ENCODE assay signal across 17 cellular contexts in genomic region chr11:129590753-129591475, GRCh38.
DNase-seq lines count a peak whose midpoint lies in the region; ATAC-seq and TF ChIP-seq lines count a peak whose summit lies in the region.
"Had no signal": no experiment of that assay in that cellular context is flagged by ENCODE, and none has a peak within 500 bp of the region (broad histone marks: within the 10 kb centered on the region; RNA-seq: fewer than 3 reads in every experiment).

No MANE protein-coding gene starts in this region.

- peaks cover 4% of the 10 kb centered on the region; the same call in 1 of the 2 replicates for H3K9me3 Mint-ChIP-seq in WTC11
- no peaks in the 10 kb centered on the region for H3K9me3 Mint-ChIP-seq in activated naive CD8-positive, alpha-beta T cell treated with anti-CD3 and anti-CD28 coated beads, Interleukin-2, amount 50 U/mL, for 24 hours
- H3K9me3 Mint-ChIP-seq: CD4-positive, alpha-beta T cell had no signal

- 50 to 64% methylated on average over 9 of the region's 9 CpGs for WGBS in esophagus, 2 donors
- WGBS in SK-N-SH (ENCODE audit: low lambda C conversion rate): 46% methylated on average over 9 of the region's 9 CpGs

- peaks cover 14% of the 10 kb centered on the region for H3K4me1 Mint-ChIP-seq in WTC11
- H3K4me1 Mint-ChIP-seq in activated naive CD8-positive, alpha-beta T cell treated with anti-CD3 and anti-CD28 coated beads, Interleukin-2, amount 50 U/mL, for 24 hours: no peaks in the 10 kb centered on the region
- H3K4me1 Mint-ChIP-seq: B cell had no signal

- H3K4me1 ChIP-seq in esophagus (ENCODE audit: control insufficient read depth in 2 of 2, insufficient read depth in 2 of 2, low read length in 1 of 2): peaks cover 3 to 8% of the 10 kb centered on the region in 2 donors
- H3K4me1 ChIP-seq in iPS-15b (ENCODE audit: control insufficient read depth, insufficient read depth, low read length): peaks cover 8% of the 10 kb centered on the region
- H3K4me1 ChIP-seq in SK-N-SH (ENCODE audit: control insufficient read depth in 1 of 2, insufficient read depth in 2 of 2, low read depth in 1 of 2, low read length in 1 of 2): peaks cover 0 to 12% of the 10 kb centered on the region in 2 experiments; a peak in 1 of 4 replicates

- H3K27ac Mint-ChIP-seq in WTC11: no peak overlapping the region
- H3K27ac Mint-ChIP-seq in activated naive CD8-positive, alpha-beta T cell treated with anti-CD3 and anti-CD28 coated beads, Interleukin-2, amount 50 U/mL, for 24 hours: no peak overlapping the region
- H3K27ac Mint-ChIP-seq: B cell; CD4-positive, alpha-beta T cell had no signal

- H2AFZ ChIP-seq in SK-N-SH (ENCODE audit: low read depth): no peak overlapping the region
- H2AFZ ChIP-seq: GM23248 had no signal

- no peaks in the 10 kb centered on the region for H3K9me2 ChIP-seq in SK-N-SH

- H3K9me3 ChIP-seq in esophagus (ENCODE audit: control insufficient read depth in 2 of 2, insufficient read depth in 1 of 2, low read depth in 1 of 2, low read length in 1 of 2) (no peaks in the 10 kb centered on the region), iPS-15b (ENCODE audit: control insufficient read depth, insufficient read depth, low read length) (no peaks in the 10 kb centered on the region), SK-N-SH (no peaks in the 10 kb centered on the region)

- H3K36me3 ChIP-seq in esophagus (ENCODE audit: control insufficient read depth in 2 of 2, insufficient read depth in 2 of 2, low read length in 1 of 2): no peaks in the 10 kb centered on the region
- H3K36me3 ChIP-seq in iPS-15b (ENCODE audit: control insufficient read depth, insufficient read depth, low read length): no peaks in the 10 kb centered on the region
- H3K36me3 ChIP-seq in SK-N-SH (replicated peaks in 1 of 2; ENCODE audit: control insufficient read depth in 1 of 2, insufficient read depth in 2 of 2, low read length in 1 of 2): no peaks in the 10 kb centered on the region

- TF ChIP-seq RAD21 in SK-N-SH (IDR thresholded peaks at IDR 0.05; ENCODE audit: low read length): no peak

- no peaks in the 10 kb centered on the region for H3F3A ChIP-seq in SK-N-SH (replicated peaks; ENCODE audit: insufficient read depth)

- H3K4me2 ChIP-seq in SK-N-SH: no peak overlapping the region

- TF ChIP-seq CTCF in WTC11 (IDR thresholded peaks at IDR 0.05) (no peak), SK-N-SH (IDR thresholded peaks at IDR 0.05) (no peak)

- ATAC-seq in WTC11: no peak
- ATAC-seq in activated naive CD8-positive, alpha-beta T cell treated with anti-CD3 and anti-CD28 coated beads, Interleukin-2, amount 50 U/mL, for 24 hours: no peak
- ATAC-seq: GM12878 had no signal

- no peak for TF ChIP-seq EP300 in SK-N-SH (IDR thresholded peaks at IDR 0.05; ENCODE audit: borderline replicate concordance in 1 of 2, low read depth in 1 of 2, low read length in 1 of 2)

- CTCF ChIA-PET in WTC11 (lab: Charles Lee) (interaction anchor here (0.8 kb wide), 1 partner anchor 105 kb away, joined by 3 read pairs; no protein-coding TSS in a partner anchor), SK-N-SH (lab: Yijun Ruan, JAX) (no interaction called here)

- H3K79me2 ChIP-seq in SK-N-SH (ENCODE audit: insufficient read depth): no peaks in the 10 kb centered on the region

- H3K27me3 ChIP-seq in esophagus (ENCODE audit: control insufficient read depth in 1 of 2, insufficient read depth in 2 of 2, low read length in 2 of 2) (no peaks in the 10 kb centered on the region), iPS-15b (ENCODE audit: control insufficient read depth, insufficient read depth, low read length) (no peaks in the 10 kb centered on the region), SK-N-SH (ENCODE audit: insufficient read depth) (no peaks in the 10 kb centered on the region; the same call in 1 of the 2 replicates)

- H4K20me1 ChIP-seq in SK-N-SH (ENCODE audit: insufficient read depth): no peaks in the 10 kb centered on the region

- no peak overlapping the region for H3K4me3 Mint-ChIP-seq in WTC11
- no peak overlapping the region for H3K4me3 Mint-ChIP-seq in activated naive CD8-positive, alpha-beta T cell treated with anti-CD3 and anti-CD28 coated beads, Interleukin-2, amount 50 U/mL, for 24 hours
- H3K4me3 Mint-ChIP-seq: B cell; CD4-positive, alpha-beta T cell had no signal

- H3K9ac ChIP-seq in iPS-15b (ENCODE audit: low read depth, low read length) (no peak overlapping the region), SK-N-SH (no peak overlapping the region)
- H3K9ac ChIP-seq: GM23248 had no signal

- H3K27ac ChIP-seq in esophagus (ENCODE audit: low read depth in 2 of 2, low read length in 1 of 2): peak overlapping the region; percentile 81 to 90
- H3K27ac ChIP-seq in SK-N-SH (ENCODE audit: low read depth in 2 of 2, low read length in 1 of 2): no peak overlapping the region
- H3K27ac ChIP-seq: GM23248 had no signal

- no peaks in the 10 kb centered on the region for H3K36me3 Mint-ChIP-seq in WTC11
- no peaks in the 10 kb centered on the region for H3K36me3 Mint-ChIP-seq in activated naive CD8-positive, alpha-beta T cell treated with anti-CD3 and anti-CD28 coated beads, Interleukin-2, amount 50 U/mL, for 24 hours (ENCODE audit: low read depth)

- peaks cover 4% of the 10 kb centered on the region; the same call in 1 of the 2 replicates for H3K27me3 Mint-ChIP-seq in WTC11 (ENCODE audit: low read depth)
- H3K27me3 Mint-ChIP-seq in activated naive CD8-positive, alpha-beta T cell treated with anti-CD3 and anti-CD28 coated beads, Interleukin-2, amount 50 U/mL, for 24 hours: peaks cover 4% of the 10 kb centered on the region

- POLR2A ChIA-PET in WTC11 (lab: Charles Lee) (no interaction called here), SK-N-SH (lab: Yijun Ruan, JAX) (no interaction called here)

- peak overlapping the region in 1 of 2 donors; percentile 24 for H3K4me3 ChIP-seq in esophagus (ENCODE audit: low read depth in 1 of 2, low read length in 2 of 2)
- H3K4me3 ChIP-seq in iPS-15b (ENCODE audit: low read depth, low read length): peak overlapping the region; percentile 1
- no peak overlapping the region for H3K4me3 ChIP-seq in SK-N-SH (ENCODE audit: low read depth in 2 of 2, low read length in 1 of 2)
- H3K4me3 ChIP-seq: GM12878, GM23248 had no signal

- DNase-seq in ELF-1 (ENCODE audit: low read depth, low spot score) (peak; percentile 50), WTC11 (ENCODE audit: low spot score) (no peak), SKM-1 treated with dmso at 0.1 percent for 144 hours (lab: John Stamatoyannopoulos, UW; ENCODE audit: unreplicated experiment) (no peak), SK-N-SH (no peak), cerebellar cortex (ENCODE audit: low spot score) (no peak)
- DNase-seq in activated naive CD8-positive, alpha-beta T cell treated with anti-CD3 and anti-CD28 coated beads, Interleukin-2, amount 50 U/mL, for 24 hours: no peak
- DNase-seq: ACHN; C1 segment of cervical spinal cord; Calu3; CD4-positive, alpha-beta T cell; DMS 273 treated with DMSO at 0.1 percent for 48 hours; GM23248; H7 had no signal

TF ChIP-seq in WTC11, 78 proteins besides CTCF, POLR2A, EP300 and RAD21:
- peak; percentile 35; the same call in 1 of the 2 replicates for TF ChIP-seq USF2 (CRISPR knock-in tag; IDR thresholded peaks at IDR 0.05)
- TF ChIP-seq EMX1 (CRISPR knock-in tag; IDR thresholded peaks at IDR 0.05): no peak

TF ChIP-seq in SK-N-SH, 30 proteins besides CTCF, POLR2A, EP300 and RAD21:
- no peak for TF ChIP-seq FOSL2 (IDR thresholded peaks at IDR 0.05; ENCODE audit: borderline replicate concordance, low read depth)
- TF ChIP-seq SIN3A (IDR thresholded peaks at IDR 0.05; ENCODE audit: borderline replicate concordance, low read depth, low read length): no peak
- no peak for TF ChIP-seq TAF1 (IDR thresholded peaks at IDR 0.05; ENCODE audit: borderline replicate concordance, low read depth, low read length)
- no peak for TF ChIP-seq FOXM1 (IDR thresholded peaks at IDR 0.05; ENCODE audit: low read depth)
- no peak for TF ChIP-seq RFX5 (IDR thresholded peaks at IDR 0.05; ENCODE audit: low read length)
- TF ChIP-seq SMC3 (IDR thresholded peaks at IDR 0.05; ENCODE audit: low read depth, low read length): no peak
- no peak for TF ChIP-seq PBX3 (IDR thresholded peaks at IDR 0.05)
- no peak for TF ChIP-seq POLR2AphosphoS5 (IDR thresholded peaks at IDR 0.05; ENCODE audit: low read depth, low read length)

Comparison
In these comparisons a context has a peak if more than half of its experiments do, and no peak if none do; other contexts are left out.
1. H3K27ac ChIP-seq: peak in esophagus (2 of 2); none in SK-N-SH (0 of 2).